In genomic region chr3:50539887-50540286, GRCh38 we compare ENCODE assay signal across 22 cellular contexts. TPM values are rescaled to one million over a fixed set of nuclear protein-coding genes. Genes with fewer than 3 reads are reported as not detected.
"Had no signal": no experiment of that assay in that cellular context is flagged by ENCODE, and none has a peak within 500 bp of the region (broad histone marks: within the 10 kb centered on the region; RNA-seq: fewer than 3 reads in every experiment).

No MANE protein-coding gene starts in this region.

- H3K4me1 ChIP-seq: heart right ventricle, left lung, lower lobe of right lung, sigmoid colon, stomach, transverse colon had no signal

- DNase-seq: effector CD4-positive, alpha-beta T cell; heart right ventricle; islet precursor cell; left lung; lower lobe of right lung; mesenchymal stem cell; naive B cell; sigmoid colon; stimulated activated CD4-positive, alpha-beta T cell treated with anti-CD3 and anti-CD28 coated beads, Interleukin-2, amount 100 ng/mL, for 24 hours; stimulated activated naive CD4-positive, alpha-beta T cell; stomach; substantia nigra; transverse colon had no signal

- H3K27ac Mint-ChIP-seq: endodermal cell, naive B cell had no signal

- H3K9me3 ChIP-seq: heart right ventricle, left lung, lower lobe of right lung, neutrophil, sigmoid colon, stomach, thoracic aorta, transverse colon had no signal

- ATAC-seq: heart right ventricle, left lung, lower lobe of right lung had no signal

- H3K36me3 ChIP-seq: heart right ventricle, left lung, lower lobe of right lung, neutrophil, sigmoid colon, stomach, thoracic aorta, transverse colon had no signal

- H3K4me3 ChIP-seq: coronary artery, heart right ventricle, left lung, lower lobe of right lung, sigmoid colon, skin epidermis, stomach, thoracic aorta, transverse colon had no signal

- H3K27ac ChIP-seq: coronary artery, heart right ventricle, left lung, lower lobe of right lung, neutrophil, sigmoid colon, skin epidermis, stomach, thoracic aorta, transverse colon had no signal

- H3K9me3 Mint-ChIP-seq: endodermal cell, naive B cell, nephron had no signal

- H3K36me3 Mint-ChIP-seq: naive B cell had no signal

- H3K4me1 Mint-ChIP-seq: naive B cell had no signal

- H3K27me3 ChIP-seq: sigmoid colon had no signal

- H3K4me3 Mint-ChIP-seq: endodermal cell, naive B cell, nephron had no signal

RNA-seq across cellular contexts. Expression of gene CACNA2D2, which starts 36.5 kb away (rescaled TPM):
- total RNA-seq: endothelial cell of umbilical vein, osteoblast, pulmonary artery endothelial cell had no signal
